29 cellular contexts compared by ENCODE assay signal in the genomic region with DNA sequence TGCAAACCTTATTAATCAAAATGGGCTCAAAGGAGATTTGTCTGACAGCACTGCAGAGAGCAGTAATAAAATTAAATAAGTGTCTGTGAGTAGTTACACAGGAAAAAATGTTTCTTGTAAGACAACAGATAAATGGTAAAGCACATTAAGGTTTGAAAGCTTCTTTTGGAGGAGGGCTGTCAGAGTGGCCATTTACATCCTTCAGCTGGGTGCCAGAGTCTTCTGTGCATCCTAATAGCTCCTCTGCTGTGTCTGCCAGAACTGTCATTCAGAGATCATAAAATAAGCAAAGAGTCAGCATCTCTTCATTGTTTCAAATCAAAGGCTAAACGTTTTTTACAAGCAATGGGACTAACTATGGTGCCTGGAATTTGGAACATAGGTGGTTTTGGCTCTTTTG.
"Had no signal": no experiment of that assay in that cellular context is flagged by ENCODE, and none has a peak within 500 bp of the region (broad histone marks: within the 10 kb centered on the region; RNA-seq: fewer than 3 reads in every experiment).

No MANE protein-coding gene starts in this region.

- H3K4me1 ChIP-seq: adrenal gland, body of pancreas, breast epithelium, SJCRH30 had no signal

- ATAC-seq: activated naive CD4-positive, alpha-beta T cell treated with anti-CD3 and anti-CD28 coated beads, Interleukin-2, amount 50 U/mL, for 72 hours; activated T-cell treated with anti-CD3 and anti-CD28 coated beads, Interleukin-2, amount 50 U/mL, for 4 hours; body of pancreas had no signal

- H3K36me3 ChIP-seq: adrenal gland, breast epithelium, SJCRH30 had no signal

- H3K27ac Mint-ChIP-seq: activated B cell treated with CpG ODN at 0.5 μM for 24 hours; activated CD4-positive, alpha-beta memory T cell treated with anti-CD3 and anti-CD28 coated beads for 36 hours; activated naive CD4-positive, alpha-beta T cell treated with anti-CD3 and anti-CD28 coated beads for 36 hours; activated naive CD4-positive, alpha-beta T cell treated with anti-CD3 and anti-CD28 coated beads, Interleukin-2, amount 50 U/mL, for 72 hours; activated T-helper 1 cell treated with anti-CD3 and anti-CD28 coated beads, Interleukin-12 subunit alpha, Interleukin-12 subunit beta, Interleukin-2, Interleukin-4 antibody, amounts not matched to agents 30 ng/mL and 10 ng/mL and 1 ng/mL, durations not matched to agents 14 hours and 24 hours and 36 hours; T-helper 1 cell treated with Interleukin-12 subunit alpha and Interleukin-12 subunit beta and Interleukin-4 antibody, amounts not matched to agents 30 μg/mL and 1 μg/mL, for 36 hours; T-helper 2 cell treated with Interferon-gamma antibody and Interleukin-4, amounts not matched to agents 5 μg/mL and 100 μg/mL, for 36 hours had no signal

- H3K4me3 ChIP-seq: adrenal gland, body of pancreas, breast epithelium, PC-9, SJCRH30 had no signal

- H3K27ac ChIP-seq: adrenal gland, body of pancreas, breast epithelium, PC-9, SJCRH30 had no signal

- H3K9ac ChIP-seq: SK-N-SH had no signal

- H3K36me3 Mint-ChIP-seq: activated CD4-positive, alpha-beta memory T cell treated with anti-CD3 and anti-CD28 coated beads for 36 hours; activated naive CD4-positive, alpha-beta T cell treated with anti-CD3 and anti-CD28 coated beads, Interleukin-2, amount 50 U/mL, for 72 hours had no signal

- H3K9me3 Mint-ChIP-seq: activated B cell treated with CpG ODN at 0.5 μM for 24 hours; activated T-helper 1 cell treated with anti-CD3 and anti-CD28 coated beads, Interleukin-12 subunit alpha, Interleukin-12 subunit beta, Interleukin-2, Interleukin-4 antibody, amounts not matched to agents 30 ng/mL and 10 ng/mL and 1 ng/mL, durations not matched to agents 14 hours and 24 hours and 36 hours; T-helper 1 cell treated with Interleukin-12 subunit alpha and Interleukin-12 subunit beta and Interleukin-4 antibody, amounts not matched to agents 30 μg/mL and 1 μg/mL, for 36 hours had no signal

- H3K27me3 ChIP-seq: adrenal gland, body of pancreas, breast epithelium, SJCRH30 had no signal

- DNase-seq: activated B cell treated with CpG ODN at 0.5 μM for 24 hours; activated CD4-positive, alpha-beta memory T cell treated with anti-CD3 and anti-CD28 coated beads for 36 hours; activated CD4-positive, alpha-beta T cell treated with anti-CD3 and anti-CD28 coated beads for 4 hours; activated CD4-positive, alpha-beta T cell treated with anti-CD3 and anti-CD28 coated beads, Interleukin-2, amount 50 U/mL, for 1 hour; activated CD4-positive, CD25-positive, alpha-beta regulatory T cell treated with anti-CD3 and anti-CD28 coated beads, Interleukin-2, amount 50 U/mL, for 72 hours; activated CD8-positive, alpha-beta memory T cell treated with anti-CD3 and anti-CD28 coated beads, Interleukin-2, amount 50 U/mL, for 4 hours; activated gamma-delta T cell treated with Interleukin-2 at 50 U/mL for 16 hours; activated naive CD4-positive, alpha-beta T cell treated with anti-CD3 and anti-CD28 coated beads for 36 hours; activated T-cell treated with anti-CD3 and anti-CD28 coated beads for 4 hours; activated T-cell treated with anti-CD3 and anti-CD28 coated beads, Interleukin-2, amount 50 U/mL, for 4 hours; adrenal gland; body of pancreas; KG1; MM.1S; MV-4-11; NCI-H1092; NCI-H1417 treated with DMSO at 0.1 percent for 48 hours; NCI-H187 treated with DMSO at 0.1 percent for 48 hours; NCI-H2081; NCI-H524 treated with DMSO at 0.1 percent for 48 hours; PC-9; Right ventricle myocardium superior; SJCRH30; SK-N-SH had no signal

- H3K27me3 Mint-ChIP-seq: activated B cell treated with CpG ODN at 0.5 μM for 24 hours; activated CD4-positive, alpha-beta memory T cell treated with anti-CD3 and anti-CD28 coated beads for 36 hours had no signal

- H3K4me3 Mint-ChIP-seq: activated B cell treated with CpG ODN at 0.5 μM for 24 hours; activated CD4-positive, alpha-beta memory T cell treated with anti-CD3 and anti-CD28 coated beads for 36 hours; activated naive CD4-positive, alpha-beta T cell treated with anti-CD3 and anti-CD28 coated beads for 36 hours; activated T-cell treated with anti-CD3 and anti-CD28 coated beads, Interleukin-2, amount 50 U/mL, for 4 hours; activated T-helper 1 cell treated with anti-CD3 and anti-CD28 coated beads, Interleukin-12 subunit alpha, Interleukin-12 subunit beta, Interleukin-2, Interleukin-4 antibody, amounts not matched to agents 30 ng/mL and 10 ng/mL and 1 ng/mL, durations not matched to agents 14 hours and 24 hours and 36 hours; T-helper 1 cell treated with Interleukin-12 subunit alpha and Interleukin-12 subunit beta and Interleukin-4 antibody, amounts not matched to agents 30 μg/mL and 1 μg/mL, for 36 hours; T-helper 2 cell treated with Interferon-gamma antibody and Interleukin-4, amounts not matched to agents 5 μg/mL and 100 μg/mL, for 36 hours had no signal

- H3K4me1 Mint-ChIP-seq: activated B cell treated with CpG ODN at 0.5 μM for 24 hours had no signal

- H3K9me3 ChIP-seq: adrenal gland, body of pancreas, breast epithelium, SJCRH30, SK-N-SH had no signal
